In genomic region chr10:77590344-77591237, GRCh38 we compare ENCODE assay signal across 1 cellular context.
TF ChIP-seq lines count a peak whose summit lies in the region.

No MANE protein-coding gene starts in this region.

TF ChIP-seq in IMR-90, 13 proteins besides CTCF, POLR2A, EP300 and RAD21:
- TF ChIP-seq CEBPB (IDR thresholded peaks at IDR 0.05; ENCODE audit: low read depth, low read length) (no peak), MAFK (IDR thresholded peaks at IDR 0.05; ENCODE audit: low read depth, low read length) (no peak), MXI1 (IDR thresholded peaks at IDR 0.05; ENCODE audit: borderline replicate concordance, low read depth, low read length) (no peak), NFE2L2 (IDR thresholded peaks at IDR 0.05; ENCODE audit: low read depth, low read length) (no peak), FOS (IDR thresholded peaks at IDR 0.05; ENCODE audit: low read depth, low read length) (no peak), ELK1 (IDR thresholded peaks at IDR 0.05; ENCODE audit: borderline replicate concordance, low read depth, low read length) (no peak), RFX5 (IDR thresholded peaks at IDR 0.05; ENCODE audit: low read depth, low read length) (no peak), BHLHE40 (IDR thresholded peaks at IDR 0.05; ENCODE audit: low read depth, low read length) (no peak), CHD1 (IDR thresholded peaks at IDR 0.05; ENCODE audit: low read depth, low read length) (no peak), RCOR1 (IDR thresholded peaks at IDR 0.05; ENCODE audit: insufficient replicate concordance, low read length) (no peak), USF2 (IDR thresholded peaks at IDR 0.05; ENCODE audit: low read depth, low read length) (no peak), SMC3 (IDR thresholded peaks at IDR 0.05; ENCODE audit: low read depth, low read length) (no peak), MAZ (IDR thresholded peaks at IDR 0.05; ENCODE audit: borderline replicate concordance, low read depth, low read length) (no peak)
